In the genomic region with DNA sequence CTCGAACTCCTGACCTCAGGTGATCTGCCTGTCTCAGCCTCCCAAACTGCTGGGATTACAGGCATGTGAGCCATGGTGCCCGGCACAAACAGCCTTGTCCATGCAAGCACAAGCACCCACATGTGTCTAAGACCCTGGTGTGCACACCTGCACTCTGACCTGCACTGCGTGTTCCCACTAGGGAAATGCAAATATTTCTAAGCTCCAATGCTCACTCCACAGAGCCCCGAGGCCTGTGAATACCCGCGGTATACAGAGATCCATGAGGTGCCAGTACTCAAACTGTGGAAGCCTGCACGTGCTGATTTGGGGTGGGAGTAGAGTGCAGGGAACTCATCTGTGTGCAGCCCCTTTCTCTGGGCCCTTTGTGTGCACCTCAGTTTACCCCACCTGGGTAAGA, we compare ENCODE assay signal across 13 cellular contexts. TPM values are rescaled to one million over a fixed set of nuclear protein-coding genes. Genes with fewer than 3 reads are reported as not detected.
A peak's percentile ranks its signal among the peaks of the same experiment; 100 is the strongest.
DNase-seq lines count a peak whose midpoint lies in the region; ATAC-seq, FAIRE-seq and TF ChIP-seq lines count a peak whose summit lies in the region.
"Had no signal": no experiment of that assay in that cellular context is flagged by ENCODE, and none has a peak within 500 bp of the region (broad histone marks: within the 10 kb centered on the region; RNA-seq: fewer than 3 reads in every experiment).

No MANE protein-coding gene starts in this region.

- H2BK5ac ChIP-seq in mesenchymal stem cell (ENCODE audit: low read depth, low read length, poor library complexity, severe bottlenecking), result peak overlapping the region; percentile 86

- H3K4me1 Mint-ChIP-seq in activated CD8-positive, alpha-beta T cell treated with anti-CD3 and anti-CD28 coated beads for 36 hours (ENCODE audit: low read depth), result peaks cover 30% of the 10 kb centered on the region

- H2AFZ ChIP-seq in HepG2 (ENCODE audit: low read length) (no peak overlapping the region), SU-DHL-6 (ENCODE audit: low read depth, low read length, severe bottlenecking) (no peak overlapping the region), mesenchymal stem cell (ENCODE audit: low read depth, low read length) (no peak overlapping the region)

- no peak overlapping the region for H3K27ac ChIP-seq in HepG2 (ENCODE audit: extremely low read length, insufficient read depth, low read length)
- no peak overlapping the region for H3K27ac ChIP-seq in right lobe of liver
- peak overlapping the region; percentile 73 for H3K27ac ChIP-seq in SU-DHL-6 (ENCODE audit: low read depth, low read length)
- peak overlapping the region; percentile 81 for H3K27ac ChIP-seq in mesenchymal stem cell (ENCODE audit: low read length, poor library complexity, severe bottlenecking)
- peak overlapping the region; percentile 66 for H3K27ac ChIP-seq in upper lobe of right lung
- no peak overlapping the region for H3K27ac ChIP-seq in brain microvascular endothelial cell
- H3K27ac ChIP-seq: neutrophil, WERI-Rb-1 had no signal

- TF ChIP-seq EP300 in HepG2 (IDR thresholded peaks at IDR 0.05; ENCODE audit: low read depth in 2 of 2, low read length in 2 of 2) (no peak), HepG2 (CRISPR knock-in tag; IDR thresholded peaks at IDR 0.05; ENCODE audit: borderline replicate concordance) (no peak)

- POLR2A ChIA-PET in HepG2 (lab: Yijun Ruan, JAX), result interaction anchor here (3.1 kb wide), 1 partner anchor 14 kb away, joined by 16 read pairs; the partner anchor contains the start of gene GADD45B
- POLR2A ChIA-PET in activated CD8-positive, alpha-beta T cell treated with anti-CD3 and anti-CD28 coated beads for 36 hours (lab: Charles Lee), result interaction anchor here (1.0 kb wide), 1 partner anchor 13 kb away, joined by 5 read pairs; no protein-coding TSS in a partner anchor

- H3K79me2 ChIP-seq in HepG2 (ENCODE audit: insufficient read depth, low read length) (no peaks in the 10 kb centered on the region), SU-DHL-6 (ENCODE audit: insufficient read depth, low read length) (no peaks in the 10 kb centered on the region)

- no peak for DNase-seq in HepG2 (ENCODE audit: low spot score)
- no peak for DNase-seq in right lobe of liver
- no peak for DNase-seq in mesenchymal stem cell
- DNase-seq in upper lobe of right lung, result no peak
- DNase-seq in activated CD8-positive, alpha-beta T cell treated with anti-CD3 and anti-CD28 coated beads for 36 hours, result no peak
- no peak for DNase-seq in brain microvascular endothelial cell
- DNase-seq in inferior parietal cortex (ENCODE audit: extremely low spot score), result no peak
- DNase-seq: activated CD8-positive, alpha-beta memory T cell treated with anti-CD3 and anti-CD28 coated beads for 24 hours; WERI-Rb-1 had no signal

- H3K4me3 Mint-ChIP-seq in activated CD8-positive, alpha-beta T cell treated with anti-CD3 and anti-CD28 coated beads for 36 hours, result no peak overlapping the region

- FAIRE-seq in HepG2 (lab: Jason Lieb, UNC), result no peak
- FAIRE-seq: endometrium had no signal

- BruUV-seq in HepG2 (replicated peaks; lab: Mats Ljungman, UMichigan), result no TSS peak

- peak overlapping the region; percentile 28 for H2AK5ac ChIP-seq in mesenchymal stem cell (ENCODE audit: low read length, severe bottlenecking)

- no peaks in the 10 kb centered on the region for H3K9me2 ChIP-seq in SU-DHL-6 (replicated peaks; ENCODE audit: insufficient read depth, low read length)

- no peak overlapping the region for H3K23ac ChIP-seq in mesenchymal stem cell (ENCODE audit: low read length in 2 of 2)

- no peak overlapping the region for H4K91ac ChIP-seq in mesenchymal stem cell (ENCODE audit: low read length)

- H2BK120ac ChIP-seq in mesenchymal stem cell (ENCODE audit: low read depth, low read length), result no peak overlapping the region

- H3K9me3 Mint-ChIP-seq in activated CD8-positive, alpha-beta T cell treated with anti-CD3 and anti-CD28 coated beads for 36 hours, result no peaks in the 10 kb centered on the region

- peaks cover 20% of the 10 kb centered on the region for H3F3A ChIP-seq in SU-DHL-6 (ENCODE audit: insufficient read depth)

- peak overlapping the region; percentile 36; the same call in 1 of the 2 replicates for H3K4me2 ChIP-seq in HepG2 (ENCODE audit: low read depth, low read length)
- H3K4me2 ChIP-seq in SU-DHL-6 (ENCODE audit: low read depth, low read length, poor library complexity, severe bottlenecking), result peak overlapping the region; percentile 44
- peak overlapping the region; percentile 13 for H3K4me2 ChIP-seq in mesenchymal stem cell (ENCODE audit: low read length, poor library complexity, severe bottlenecking)

- no peak for TF ChIP-seq CTCF in HepG2 (CRISPR knock-in tag; IDR thresholded peaks at IDR 0.05)
- TF ChIP-seq CTCF in right lobe of liver (IDR thresholded peaks at IDR 0.05), result no peak
- no peak for TF ChIP-seq CTCF in SU-DHL-6 (IDR thresholded peaks at IDR 0.05; ENCODE audit: insufficient read depth, low read length, poor library complexity, severe bottlenecking)
- TF ChIP-seq CTCF in upper lobe of right lung (IDR thresholded peaks at IDR 0.05), result no peak
- no peak for TF ChIP-seq CTCF in activated CD8-positive, alpha-beta T cell treated with anti-CD3 and anti-CD28 coated beads for 36 hours (IDR thresholded peaks at IDR 0.05)
- no peak for TF ChIP-seq CTCF in brain microvascular endothelial cell (IDR thresholded peaks at IDR 0.05; ENCODE audit: low read depth, low read length, missing control alignments)

- H3K27me3 Mint-ChIP-seq in activated CD8-positive, alpha-beta T cell treated with anti-CD3 and anti-CD28 coated beads for 36 hours, result peaks cover 39% of the 10 kb centered on the region

- in situ Hi-C loops in HepG2 (cut with HindIII; ENCODE audit: extremely low pct_ligation_motif_present, low pct_unique_long_range_greater_than_20kb) (no loop called here), brain microvascular endothelial cell (cut with HindIII; ENCODE audit: low pct_ligation_motif_present, low sequenced_read_pairs) (no loop called here)

- H3K4me1 ChIP-seq in HepG2 (ENCODE audit: insufficient read depth, low read length), result peaks cover 57% of the 10 kb centered on the region
- H3K4me1 ChIP-seq in right lobe of liver, result peaks cover 0 to 28% (median 8%) of the 10 kb centered on the region in 4 donors
- H3K4me1 ChIP-seq in mesenchymal stem cell (ENCODE audit: control insufficient read depth, insufficient read depth, low read depth, low read length), result peaks cover 40% of the 10 kb centered on the region
- H3K4me1 ChIP-seq in upper lobe of right lung, result peaks cover 46% of the 10 kb centered on the region

- H3K9ac ChIP-seq in HepG2 (ENCODE audit: insufficient read depth, low read depth, low read length), result no peak overlapping the region
- no peak overlapping the region for H3K9ac ChIP-seq in SU-DHL-6 (ENCODE audit: low read length)
- H3K9ac ChIP-seq in mesenchymal stem cell (ENCODE audit: low read length), result no peak overlapping the region

- ATAC-seq in HepG2 (no peak), right lobe of liver (no peak), upper lobe of right lung (no peak)
- ATAC-seq in activated CD8-positive, alpha-beta T cell treated with anti-CD3 and anti-CD28 coated beads for 36 hours, result no peak
- ATAC-seq: gastroesophageal sphincter had no signal

- intact Hi-C loops in HepG2 (cut with micrococcal nuclease; ENCODE audit: unreplicated experiment), result no loop called here
- intact Hi-C loops in right lobe of liver (cut with DNase I), result loop anchor here in 1 of 2 donors (10.0 kb wide), 1 partner anchor 84 kb away; no protein-coding TSS in a partner anchor
- intact Hi-C loops in upper lobe of right lung (cut with DNase I), result no loop called here
- intact Hi-C loops in activated CD8-positive, alpha-beta T cell treated with anti-CD3 and anti-CD28 coated beads for 36 hours (cut with micrococcal nuclease), result no loop called here

- no peaks in the 10 kb centered on the region for H3K36me3 ChIP-seq in HepG2 (replicated peaks in 1 of 2; ENCODE audit: control insufficient read depth in 1 of 2, insufficient read depth in 2 of 2, low read length in 2 of 2)
- H3K36me3 ChIP-seq in right lobe of liver, result no peaks in the 10 kb centered on the region
- H3K36me3 ChIP-seq in SU-DHL-6 (ENCODE audit: low read length), result no peaks in the 10 kb centered on the region
- H3K36me3 ChIP-seq in mesenchymal stem cell (ENCODE audit: control insufficient read depth in 1 of 2, insufficient read depth in 2 of 2, low read depth in 1 of 2, low read length in 2 of 2), result no peaks in the 10 kb centered on the region
- no peaks in the 10 kb centered on the region for H3K36me3 ChIP-seq in upper lobe of right lung
- H3K36me3 ChIP-seq in brain microvascular endothelial cell (replicated peaks), result no peaks in the 10 kb centered on the region
- H3K36me3 ChIP-seq: gastroesophageal sphincter, neutrophil, WERI-Rb-1 had no signal

- H3K4ac ChIP-seq in mesenchymal stem cell (ENCODE audit: low read depth in 1 of 2, low read length in 2 of 2), result no peak overlapping the region

- CTCF ChIA-PET in HepG2 (lab: Yijun Ruan, JAX; ENCODE audit: low intra/inter-chr PET ratio, low total read pairs), result no interaction called here
- CTCF ChIA-PET in activated CD8-positive, alpha-beta T cell treated with anti-CD3 and anti-CD28 coated beads for 36 hours (lab: Charles Lee), result interaction anchor here (1.3 kb wide), 1 partner anchor 123 kb away, joined by 3 read pairs; no protein-coding TSS in a partner anchor

- no peak overlapping the region for H3K27ac Mint-ChIP-seq in activated CD8-positive, alpha-beta T cell treated with anti-CD3 and anti-CD28 coated beads for 36 hours

- peak overlapping the region in 1 of 3 experiments; percentile 29; a peak in 1 of 6 replicates for H3K4me3 ChIP-seq in HepG2 (replicated peaks in 1 of 3; ENCODE audit: insufficient read depth in 1 of 3, low read depth in 2 of 3, low read length in 3 of 3)
- H3K4me3 ChIP-seq in right lobe of liver, result no peak overlapping the region
- H3K4me3 ChIP-seq in SU-DHL-6 (ENCODE audit: insufficient read depth, low read length, poor library complexity, severe bottlenecking), result no peak overlapping the region
- H3K4me3 ChIP-seq in mesenchymal stem cell (ENCODE audit: insufficient read depth in 1 of 2, low read depth in 1 of 2, low read length in 2 of 2), result no peak overlapping the region
- no peak overlapping the region for H3K4me3 ChIP-seq in upper lobe of right lung
- H3K4me3 ChIP-seq in brain microvascular endothelial cell (ENCODE audit: low read depth, low read length), result no peak overlapping the region
- H3K4me3 ChIP-seq: gastroesophageal sphincter had no signal

- no peak overlapping the region for H2BK15ac ChIP-seq in mesenchymal stem cell (ENCODE audit: low read depth, poor library complexity, severe bottlenecking)

- H3K79me1 ChIP-seq in mesenchymal stem cell (replicated peaks; ENCODE audit: low read length, poor library complexity, severe bottlenecking), result no peaks in the 10 kb centered on the region

- no peaks in the 10 kb centered on the region for H3K36me3 Mint-ChIP-seq in activated CD8-positive, alpha-beta T cell treated with anti-CD3 and anti-CD28 coated beads for 36 hours (ENCODE audit: low read depth)

- no peak for TF ChIP-seq POLR2A in HepG2 (IDR thresholded peaks at IDR 0.05; ENCODE audit: insufficient read depth in 1 of 2, low read depth in 2 of 2, low read length in 2 of 2)
- TF ChIP-seq POLR2A in right lobe of liver (IDR thresholded peaks at IDR 0.05), result no peak

- H3K9me3 ChIP-seq in HepG2 (ENCODE audit: low read length), result no peaks in the 10 kb centered on the region
- H3K9me3 ChIP-seq in right lobe of liver, result no peaks in the 10 kb centered on the region
- H3K9me3 ChIP-seq in SU-DHL-6 (ENCODE audit: insufficient read depth, low read length), result no peaks in the 10 kb centered on the region
- no peaks in the 10 kb centered on the region for H3K9me3 ChIP-seq in mesenchymal stem cell (ENCODE audit: control insufficient read depth, low read length)
- H3K9me3 ChIP-seq in upper lobe of right lung, result no peaks in the 10 kb centered on the region
- H3K9me3 ChIP-seq: gastroesophageal sphincter, neutrophil had no signal

- TF ChIP-seq RAD21 in HepG2 (CRISPR knock-in tag; IDR thresholded peaks at IDR 0.05), result no peak

- H4K20me1 ChIP-seq in HepG2 (ENCODE audit: insufficient read depth, low read length) (no peaks in the 10 kb centered on the region), SU-DHL-6 (ENCODE audit: low read depth, low read length) (no peaks in the 10 kb centered on the region)

- 17% methylated on average over 5 of the region's 7 CpGs for WGBS in HepG2 (ENCODE audit: low lambda C conversion rate)
- WGBS in right lobe of liver (ENCODE audit: insufficient coverage, low coverage, low lambda C conversion rate, missing lambda C conversion rate), result 14% methylated on average over 1 of the region's 7 CpGs
- WGBS in mesenchymal stem cell, result 97% methylated on average over 7 of the region's 7 CpGs

- H2BK12ac ChIP-seq in mesenchymal stem cell (ENCODE audit: low read length in 2 of 2), result no peak overlapping the region

- no peak overlapping the region for H3K18ac ChIP-seq in mesenchymal stem cell (ENCODE audit: low read depth in 1 of 2, low read length in 2 of 2)

- H3K27me3 ChIP-seq in HepG2 (ENCODE audit: control insufficient read depth in 1 of 2, insufficient read depth in 2 of 2, low read length in 2 of 2) (peaks cover 14 to 51% of the 10 kb centered on the region in 2 experiments), right lobe of liver (no peaks in the 10 kb centered on the region), SU-DHL-6 (ENCODE audit: low read length) (no peaks in the 10 kb centered on the region), mesenchymal stem cell (ENCODE audit: control insufficient read depth in 1 of 2, insufficient read depth in 1 of 2, low read length in 2 of 2) (peaks cover 0 to 15% of the 10 kb centered on the region in 2 experiments), upper lobe of right lung (no peaks in the 10 kb centered on the region), brain microvascular endothelial cell (replicated peaks) (no peaks in the 10 kb centered on the region)
- H3K27me3 ChIP-seq: gastroesophageal sphincter had no signal

- no peak overlapping the region for H4K8ac ChIP-seq in mesenchymal stem cell (ENCODE audit: low read length)

- H3K14ac ChIP-seq in mesenchymal stem cell (ENCODE audit: low read length in 2 of 2), result no peak overlapping the region

RNA-seq across cellular contexts. Expression of gene GADD45B, which starts 14.7 kb away (rescaled TPM):
- 3.2 and 4.6 TPM in 2 replicates for total RNA-seq in HepG2 (2016; rRNA removed; fragmentation: Illumina TruSeq; extraction: Trizol)
- total RNA-seq in HepG2 (2016; cell fraction: cytosol; rRNA removed; fragmentation: Illumina TruSeq; extraction: Trizol; ENCODE audit: low read depth), result 0.71 and 0.91 TPM in 2 replicates
- 3.2 and 6.0 TPM in 2 replicates for total RNA-seq in HepG2 (2016; cell fraction: insoluble cytoplasmic fraction; rRNA removed; fragmentation: Illumina TruSeq; extraction: Trizol)
- total RNA-seq in HepG2 (2016; cell fraction: membrane; rRNA removed; fragmentation: Illumina TruSeq; extraction: Trizol), result 1.8 TPM in 2 replicates
- 7.3 and 7.6 TPM in 2 replicates for total RNA-seq in HepG2 (2016; cell fraction: nucleus; rRNA removed; fragmentation: Illumina TruSeq; extraction: Trizol)
- 34.1 and 40.4 TPM in 2 replicates for polyA plus RNA-seq in HepG2 (2011; rRNA removed)
- polyA plus RNA-seq in HepG2 (2011; cell fraction: cytosol; rRNA removed), result 40.0 and 43.7 TPM in 2 replicates
- polyA plus RNA-seq in HepG2 (2011; cell fraction: nucleus; rRNA removed), result 66.8 and 77.1 TPM in 2 replicates
- polyA plus RNA-seq in HepG2 (2012), result 11.3 and 22.4 TPM in 2 replicates
- polyA plus RNA-seq in HepG2 (2016; cell fraction: cytosol; fragmentation: Illumina TruSeq; extraction: Trizol; ENCODE audit: low read depth), result 1.5 and 1.7 TPM in 2 replicates
- polyA plus RNA-seq in HepG2 (2016; cell fraction: insoluble cytoplasmic fraction; fragmentation: Illumina TruSeq; extraction: Trizol; ENCODE audit: low read depth), result 5.5 and 5.8 TPM in 2 replicates
- polyA plus RNA-seq in HepG2 (2016; cell fraction: membrane; fragmentation: Illumina TruSeq; extraction: Trizol; ENCODE audit: low read depth), result 2.3 and 2.5 TPM in 2 replicates
- 16.6 and 21.3 TPM in 2 replicates for polyA plus RNA-seq in HepG2 (2016; cell fraction: nucleus; fragmentation: Illumina TruSeq; extraction: Trizol; ENCODE audit: insufficient read depth, low read depth)
- 22.5 and 88.0 TPM in 2 replicates for polyA minus RNA-seq in HepG2 (2011; rRNA and poly(A)+ RNA removed; ENCODE audit: low replicate concordance)
- polyA minus RNA-seq in HepG2 (2011; cell fraction: cytosol; rRNA and poly(A)+ RNA removed), result 12.3 and 15.6 TPM in 2 replicates
- polyA minus RNA-seq in HepG2 (2011; cell fraction: nucleus; rRNA and poly(A)+ RNA removed), result 35.0 and 45.0 TPM in 2 replicates
- total RNA-seq in right lobe of liver, result 100 to 1,000 TPM in 4 of 6 experiments, 10 to 100 TPM in 2; 39.0 to 176 (median 127) TPM
- 57.8 TPM for polyA plus RNA-seq in mesenchymal stem cell (2013, experiment 1 of 2)
- polyA plus RNA-seq in mesenchymal stem cell (2013, experiment 2 of 2), result 51.9 TPM
- total RNA-seq in upper lobe of right lung, result 91.2 TPM
- 100 to 1,000 TPM in 1 of 2 experiments, 10 to 100 TPM in 1; 98.3 to 102 TPM for total RNA-seq in activated CD8-positive, alpha-beta T cell treated with anti-CD3 and anti-CD28 coated beads for 36 hours

RNA-seq across cellular contexts. Expression of gene LMNB2, which starts 33.9 kb away (rescaled TPM):
- total RNA-seq in HepG2 (2016; rRNA removed; fragmentation: Illumina TruSeq; extraction: Trizol) (93.6 and 105 TPM in 2 replicates), right lobe of liver (10 to 100 TPM in 1 of 6 experiments, 1 to 10 TPM in 5; 4.6 to 11.6 (median 7.1) TPM), upper lobe of right lung (22.0 TPM)
- 8.6 and 9.2 TPM in 2 replicates for total RNA-seq in HepG2 (2016; cell fraction: cytosol; rRNA removed; fragmentation: Illumina TruSeq; extraction: Trizol; ENCODE audit: low read depth)
- total RNA-seq in HepG2 (2016; cell fraction: insoluble cytoplasmic fraction; rRNA removed; fragmentation: Illumina TruSeq; extraction: Trizol), result 80.4 and 107 TPM in 2 replicates
- total RNA-seq in HepG2 (2016; cell fraction: membrane; rRNA removed; fragmentation: Illumina TruSeq; extraction: Trizol), result 34.1 and 36.1 TPM in 2 replicates
- total RNA-seq in HepG2 (2016; cell fraction: nucleus; rRNA removed; fragmentation: Illumina TruSeq; extraction: Trizol), result 44.6 and 52.0 TPM in 2 replicates
- 77.2 and 89.7 TPM in 2 replicates for polyA plus RNA-seq in HepG2 (2011; rRNA removed)
- polyA plus RNA-seq in HepG2 (2011; cell fraction: cytosol; rRNA removed), result 83.5 and 98.7 TPM in 2 replicates
- polyA plus RNA-seq in HepG2 (2011; cell fraction: nucleus; rRNA removed), result 75.2 and 87.6 TPM in 2 replicates
- polyA plus RNA-seq in HepG2 (2012), result 40.0 and 41.8 TPM in 2 replicates
- 7.1 and 7.6 TPM in 2 replicates for polyA plus RNA-seq in HepG2 (2016; cell fraction: cytosol; fragmentation: Illumina TruSeq; extraction: Trizol; ENCODE audit: low read depth)
- polyA plus RNA-seq in HepG2 (2016; cell fraction: insoluble cytoplasmic fraction; fragmentation: Illumina TruSeq; extraction: Trizol; ENCODE audit: low read depth), result 74.9 and 86.7 TPM in 2 replicates
- 19.0 and 21.3 TPM in 2 replicates for polyA plus RNA-seq in HepG2 (2016; cell fraction: membrane; fragmentation: Illumina TruSeq; extraction: Trizol; ENCODE audit: low read depth)
- 75.4 and 76.1 TPM in 2 replicates for polyA plus RNA-seq in HepG2 (2016; cell fraction: nucleus; fragmentation: Illumina TruSeq; extraction: Trizol; ENCODE audit: insufficient read depth, low read depth)
- 106 and 107 TPM in 2 replicates for polyA minus RNA-seq in HepG2 (2011; rRNA and poly(A)+ RNA removed; ENCODE audit: low replicate concordance)
- polyA minus RNA-seq in HepG2 (2011; cell fraction: cytosol; rRNA and poly(A)+ RNA removed), result 35.3 and 37.2 TPM in 2 replicates
- polyA minus RNA-seq in HepG2 (2011; cell fraction: nucleus; rRNA and poly(A)+ RNA removed), result 14.4 and 16.7 TPM in 2 replicates
- 37.7 TPM for polyA plus RNA-seq in mesenchymal stem cell (2013, experiment 1 of 2)
- polyA plus RNA-seq in mesenchymal stem cell (2013, experiment 2 of 2), result 35.4 TPM
- 10 to 100 TPM; 90.9 to 96.3 TPM for total RNA-seq in activated CD8-positive, alpha-beta T cell treated with anti-CD3 and anti-CD28 coated beads for 36 hours

Comparison
In these comparisons a context has a peak if more than half of its experiments do, and no peak if none do; other contexts are left out.
1. RNA of gene GADD45B, which starts 14.7 kb away (total RNA-seq): 39.0 to 176 TPM in right lobe of liver, 98.3 to 102 TPM in activated CD8-positive, alpha-beta T cell treated with anti-CD3 and anti-CD28 coated beads for 36 hours and 91.2 TPM in upper lobe of right lung (single experiment); 0.71 to 7.6 TPM in HepG2; every median in the first group is over 4 times any median in the second.
2. H3K27ac ChIP-seq: peak in SU-DHL-6 (single experiment), mesenchymal stem cell (single experiment) and upper lobe of right lung (single experiment); none in HepG2 (single experiment), right lobe of liver (0 of 3) and brain microvascular endothelial cell (single experiment).
3. Peak in every context shown above with its lines, with median percentiles within 50 percentile points of each other: H3K4me2 ChIP-seq.